In genomic region chr22:28103596-28103995, GRCh38 we compare ENCODE assay signal across 15 cellular contexts.
"Had no signal": no experiment of that assay in that cellular context is flagged by ENCODE, and none has a peak within 500 bp of the region (broad histone marks: within the 10 kb centered on the region; RNA-seq: fewer than 3 reads in every experiment).

No MANE protein-coding gene starts in this region.

- H3K9me3 Mint-ChIP-seq: activated CD4-positive, alpha-beta memory T cell treated with anti-CD3 and anti-CD28 coated beads for 36 hours; natural killer cell had no signal

- DNase-seq: activated CD4-positive, alpha-beta memory T cell treated with anti-CD3 and anti-CD28 coated beads for 36 hours; activated gamma-delta T cell; activated T-cell treated with anti-CD3 and anti-CD28 coated beads, Interleukin-2, amount 50 U/mL, for 48 hours; brain microvascular endothelial cell; hypothalamus; mammary epithelial cell; mucosa of descending colon; natural killer cell; stimulated activated CD4-positive, alpha-beta T cell treated with anti-CD3 and anti-CD28 coated beads, Interleukin-12 subunit alpha, Interleukin-12 subunit beta, amount 100 ng/mL, for 4 hours; stimulated activated naive CD8-positive, alpha-beta T cell treated with anti-CD3 and anti-CD28 coated beads, Interleukin-15, Interleukin-2, amounts not matched to agents 100 U/mL and 50 U/mL, for 24 hours; T1000 had no signal

- H3K9me3 ChIP-seq: mucosa of descending colon, right atrium auricular region, suprapubic skin had no signal

- H3K4me3 ChIP-seq: mucosa of descending colon, right atrium auricular region, suprapubic skin had no signal

- H3K27ac ChIP-seq: brain microvascular endothelial cell, suprapubic skin, VCaP had no signal

- H3K4me3 Mint-ChIP-seq: activated CD4-positive, alpha-beta memory T cell treated with anti-CD3 and anti-CD28 coated beads for 36 hours; activated naive CD8-positive, alpha-beta T cell; natural killer cell had no signal

- H3K36me3 ChIP-seq: brain microvascular endothelial cell had no signal

- H3K27me3 Mint-ChIP-seq: activated CD4-positive, alpha-beta memory T cell treated with anti-CD3 and anti-CD28 coated beads for 36 hours; activated naive CD8-positive, alpha-beta T cell had no signal

- H3K27ac Mint-ChIP-seq: activated CD4-positive, alpha-beta memory T cell treated with anti-CD3 and anti-CD28 coated beads for 36 hours; activated naive CD8-positive, alpha-beta T cell; natural killer cell had no signal

- H3K27me3 ChIP-seq: brain microvascular endothelial cell, right atrium auricular region, suprapubic skin had no signal

- H3K36me3 Mint-ChIP-seq: activated CD4-positive, alpha-beta memory T cell treated with anti-CD3 and anti-CD28 coated beads for 36 hours; activated naive CD8-positive, alpha-beta T cell; natural killer cell had no signal
